2 cellular contexts compared by ENCODE assay signal in the genomic region with DNA sequence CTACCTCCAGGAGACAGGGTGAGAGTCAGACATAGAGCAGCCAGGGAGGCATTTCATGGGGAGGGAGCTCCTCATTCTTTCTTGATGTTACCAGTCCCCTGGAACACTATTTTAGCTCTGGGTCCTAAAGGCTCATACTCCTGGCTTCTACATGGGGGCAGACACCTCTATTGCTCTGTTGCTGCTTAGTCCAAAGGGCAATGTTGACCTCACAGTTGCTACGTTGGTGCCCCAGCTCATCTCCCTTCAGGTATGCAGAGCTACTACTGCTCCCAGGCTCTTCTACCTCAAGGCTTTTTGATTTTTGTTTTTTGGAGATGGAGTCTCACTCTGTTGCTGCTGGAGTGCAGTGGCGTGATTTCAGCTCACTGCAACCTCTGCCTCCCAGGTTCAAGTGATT.
TF ChIP-seq lines count a peak whose summit lies in the region.

No MANE protein-coding gene starts in this region.

TF ChIP-seq in HepG2, 621 proteins besides CTCF, POLR2A, EP300 and RAD21 (continues in another document):
- TF ChIP-seq HNF4G (IDR thresholded peaks at IDR 0.05; ENCODE audit: borderline replicate concordance, low read depth, low read length): peak; percentile 14; the same call in 1 of the 2 replicates
- no peak for TF ChIP-seq HNF4G (CRISPR knock-in tag; IDR thresholded peaks at IDR 0.05; ENCODE audit: borderline replicate concordance, low read depth)
- peak; percentile 90 for TF ChIP-seq RFXANK (CRISPR knock-in tag; IDR thresholded peaks at IDR 0.05)
- no peak for TF ChIP-seq SRY (CRISPR knock-in tag; IDR thresholded peaks at IDR 0.05)
- TF ChIP-seq ZNF850 (CRISPR knock-in tag; conservative IDR thresholded peaks at IDR 0.05): no peak
- no peak for TF ChIP-seq ZNF207 (IDR thresholded peaks at IDR 0.05; ENCODE audit: borderline replicate concordance)
- no peak for TF ChIP-seq ZNF746 (CRISPR knock-in tag; IDR thresholded peaks at IDR 0.05)
- TF ChIP-seq ZNF768 (CRISPR knock-in tag; IDR thresholded peaks at IDR 0.05): no peak
- no peak for TF ChIP-seq ZFP90 (CRISPR knock-in tag; IDR thresholded peaks at IDR 0.05; ENCODE audit: borderline replicate concordance)
- TF ChIP-seq ZNF460 (CRISPR knock-in tag; IDR thresholded peaks at IDR 0.05; ENCODE audit: borderline replicate concordance): no peak
- peak; percentile 93 for TF ChIP-seq RFX5 (IDR thresholded peaks at IDR 0.05; ENCODE audit: low read depth, low read length)
- TF ChIP-seq, protein P1, sequence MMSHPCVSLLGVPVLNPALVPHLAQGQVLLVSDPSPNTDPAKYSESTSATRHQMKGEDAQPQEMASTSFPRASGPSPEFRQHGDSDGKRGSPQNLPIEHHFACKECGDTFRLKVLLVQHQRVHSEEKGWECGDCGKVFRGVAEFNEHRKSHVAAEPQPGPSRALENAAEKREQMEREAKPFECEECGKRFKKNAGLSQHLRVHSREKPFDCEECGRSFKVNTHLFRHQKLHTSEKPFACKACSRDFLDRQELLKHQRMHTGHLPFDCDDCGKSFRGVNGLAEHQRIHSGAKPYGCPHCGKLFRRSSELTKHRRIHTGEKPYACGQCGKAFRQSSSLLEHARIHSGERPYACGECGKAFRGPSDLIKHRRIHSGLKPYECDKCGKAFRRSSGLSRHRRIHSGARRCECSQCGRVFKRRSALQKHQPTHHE (CRISPR knock-in tag; IDR thresholded peaks at IDR 0.05; ENCODE audit: borderline replicate concordance): no peak
- no peak for TF ChIP-seq ZFYVE20 (CRISPR knock-in tag; IDR thresholded peaks at IDR 0.05; ENCODE audit: borderline replicate concordance, low read depth)
- no peak for TF ChIP-seq MATR3 (CRISPR knock-in tag; IDR thresholded peaks at IDR 0.05)
- TF ChIP-seq ELF1 (CRISPR knock-in tag; IDR thresholded peaks at IDR 0.05): no peak
- no peak for TF ChIP-seq IRF2 (CRISPR knock-in tag; IDR thresholded peaks at IDR 0.05)
- TF ChIP-seq TAF15 (IDR thresholded peaks at IDR 0.05; ENCODE audit: low read depth, low read length, poor library complexity, severe bottlenecking): no peak
- TF ChIP-seq, protein P2, sequence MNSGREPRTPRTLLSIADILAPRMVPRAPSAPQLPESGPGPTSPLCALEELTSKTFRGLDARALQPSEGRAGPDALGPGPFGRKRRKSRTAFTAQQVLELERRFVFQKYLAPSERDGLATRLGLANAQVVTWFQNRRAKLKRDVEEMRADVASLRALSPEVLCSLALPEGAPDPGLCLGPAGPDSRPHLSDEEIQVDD (CRISPR knock-in tag; IDR thresholded peaks at IDR 0.05; ENCODE audit: borderline replicate concordance): no peak
- TF ChIP-seq, protein P3, sequence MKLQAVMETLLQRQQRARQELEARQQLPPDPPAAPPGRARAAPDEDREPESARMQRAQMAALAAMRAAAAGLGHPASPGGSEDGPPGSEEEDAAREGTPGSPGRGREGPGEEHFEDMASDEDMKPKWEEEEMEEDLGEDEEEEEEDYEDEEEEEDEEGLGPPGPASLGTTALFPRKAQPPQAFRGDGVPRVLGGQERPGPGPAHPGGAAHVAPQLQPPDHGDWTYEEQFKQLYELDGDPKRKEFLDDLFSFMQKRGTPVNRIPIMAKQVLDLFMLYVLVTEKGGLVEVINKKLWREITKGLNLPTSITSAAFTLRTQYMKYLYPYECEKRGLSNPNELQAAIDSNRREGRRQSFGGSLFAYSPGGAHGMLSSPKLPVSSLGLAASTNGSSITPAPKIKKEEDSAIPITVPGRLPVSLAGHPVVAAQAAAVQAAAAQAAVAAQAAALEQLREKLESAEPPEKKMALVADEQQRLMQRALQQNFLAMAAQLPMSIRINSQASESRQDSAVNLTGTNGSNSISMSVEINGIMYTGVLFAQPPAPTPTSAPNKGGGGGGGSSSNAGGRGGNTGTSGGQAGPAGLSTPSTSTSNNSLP (IDR thresholded peaks at IDR 0.05; ENCODE audit: low read depth, low read length): no peak
- TF ChIP-seq ZNF615 (CRISPR knock-in tag; IDR thresholded peaks at IDR 0.05; ENCODE audit: borderline replicate concordance): no peak
- no peak for TF ChIP-seq HNRNPL (IDR thresholded peaks at IDR 0.05; ENCODE audit: low read depth, low read length)
- TF ChIP-seq RFXAP (CRISPR knock-in tag; IDR thresholded peaks at IDR 0.05; ENCODE audit: borderline replicate concordance): peak; percentile 82; the same call in 1 of the 2 replicates
- TF ChIP-seq, protein P4, sequence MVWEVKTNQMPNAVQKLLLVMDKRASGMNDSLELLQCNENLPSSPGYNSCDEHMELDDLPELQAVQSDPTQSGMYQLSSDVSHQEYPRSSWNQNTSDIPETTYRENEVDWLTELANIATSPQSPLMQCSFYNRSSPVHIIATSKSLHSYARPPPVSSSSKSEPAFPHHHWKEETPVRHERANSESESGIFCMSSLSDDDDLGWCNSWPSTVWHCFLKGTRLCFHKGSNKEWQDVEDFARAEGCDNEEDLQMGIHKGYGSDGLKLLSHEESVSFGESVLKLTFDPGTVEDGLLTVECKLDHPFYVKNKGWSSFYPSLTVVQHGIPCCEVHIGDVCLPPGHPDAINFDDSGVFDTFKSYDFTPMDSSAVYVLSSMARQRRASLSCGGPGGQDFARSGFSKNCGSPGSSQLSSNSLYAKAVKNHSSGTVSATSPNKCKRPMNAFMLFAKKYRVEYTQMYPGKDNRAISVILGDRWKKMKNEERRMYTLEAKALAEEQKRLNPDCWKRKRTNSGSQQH (CRISPR knock-in tag; IDR thresholded peaks at IDR 0.05; ENCODE audit: low read depth): no peak
- TF ChIP-seq, protein P5, sequence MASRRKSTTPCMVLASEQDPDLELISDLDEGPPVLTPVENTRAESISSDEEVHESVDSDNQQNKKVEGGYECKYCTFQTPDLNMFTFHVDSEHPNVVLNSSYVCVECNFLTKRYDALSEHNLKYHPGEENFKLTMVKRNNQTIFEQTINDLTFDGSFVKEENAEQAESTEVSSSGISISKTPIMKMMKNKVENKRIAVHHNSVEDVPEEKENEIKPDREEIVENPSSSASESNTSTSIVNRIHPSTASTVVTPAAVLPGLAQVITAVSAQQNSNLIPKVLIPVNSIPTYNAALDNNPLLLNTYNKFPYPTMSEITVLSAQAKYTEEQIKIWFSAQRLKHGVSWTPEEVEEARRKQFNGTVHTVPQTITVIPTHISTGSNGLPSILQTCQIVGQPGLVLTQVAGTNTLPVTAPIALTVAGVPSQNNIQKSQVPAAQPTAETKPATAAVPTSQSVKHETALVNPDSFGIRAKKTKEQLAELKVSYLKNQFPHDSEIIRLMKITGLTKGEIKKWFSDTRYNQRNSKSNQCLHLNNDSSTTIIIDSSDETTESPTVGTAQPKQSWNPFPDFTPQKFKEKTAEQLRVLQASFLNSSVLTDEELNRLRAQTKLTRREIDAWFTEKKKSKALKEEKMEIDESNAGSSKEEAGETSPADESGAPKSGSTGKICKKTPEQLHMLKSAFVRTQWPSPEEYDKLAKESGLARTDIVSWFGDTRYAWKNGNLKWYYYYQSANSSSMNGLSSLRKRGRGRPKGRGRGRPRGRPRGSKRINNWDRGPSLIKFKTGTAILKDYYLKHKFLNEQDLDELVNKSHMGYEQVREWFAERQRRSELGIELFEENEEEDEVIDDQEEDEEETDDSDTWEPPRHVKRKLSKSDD (CRISPR knock-in tag; IDR thresholded peaks at IDR 0.05; ENCODE audit: low read depth): no peak
- no peak for TF ChIP-seq NFYB (CRISPR knock-in tag; IDR thresholded peaks at IDR 0.05)
- TF ChIP-seq HNF4A (CRISPR knock-in tag; IDR thresholded peaks at IDR 0.05): peak; percentile 63

TF ChIP-seq in liver, 16 proteins besides CTCF, POLR2A, EP300 and RAD21:
- TF ChIP-seq, protein P6, sequence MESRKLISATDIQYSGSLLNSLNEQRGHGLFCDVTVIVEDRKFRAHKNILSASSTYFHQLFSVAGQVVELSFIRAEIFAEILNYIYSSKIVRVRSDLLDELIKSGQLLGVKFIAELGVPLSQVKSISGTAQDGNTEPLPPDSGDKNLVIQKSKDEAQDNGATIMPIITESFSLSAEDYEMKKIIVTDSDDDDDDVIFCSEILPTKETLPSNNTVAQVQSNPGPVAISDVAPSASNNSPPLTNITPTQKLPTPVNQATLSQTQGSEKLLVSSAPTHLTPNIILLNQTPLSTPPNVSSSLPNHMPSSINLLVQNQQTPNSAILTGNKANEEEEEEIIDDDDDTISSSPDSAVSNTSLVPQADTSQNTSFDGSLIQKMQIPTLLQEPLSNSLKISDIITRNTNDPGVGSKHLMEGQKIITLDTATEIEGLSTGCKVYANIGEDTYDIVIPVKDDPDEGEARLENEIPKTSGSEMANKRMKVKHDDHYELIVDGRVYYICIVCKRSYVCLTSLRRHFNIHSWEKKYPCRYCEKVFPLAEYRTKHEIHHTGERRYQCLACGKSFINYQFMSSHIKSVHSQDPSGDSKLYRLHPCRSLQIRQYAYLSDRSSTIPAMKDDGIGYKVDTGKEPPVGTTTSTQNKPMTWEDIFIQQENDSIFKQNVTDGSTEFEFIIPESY (IDR thresholded peaks at IDR 0.05): no peak
- TF ChIP-seq HNF4A (conservative IDR thresholded peaks at IDR 0.05): peak; percentile 44 to 60
